Comparison of ENCODE assay signal across 8 cellular contexts in the genomic region with DNA sequence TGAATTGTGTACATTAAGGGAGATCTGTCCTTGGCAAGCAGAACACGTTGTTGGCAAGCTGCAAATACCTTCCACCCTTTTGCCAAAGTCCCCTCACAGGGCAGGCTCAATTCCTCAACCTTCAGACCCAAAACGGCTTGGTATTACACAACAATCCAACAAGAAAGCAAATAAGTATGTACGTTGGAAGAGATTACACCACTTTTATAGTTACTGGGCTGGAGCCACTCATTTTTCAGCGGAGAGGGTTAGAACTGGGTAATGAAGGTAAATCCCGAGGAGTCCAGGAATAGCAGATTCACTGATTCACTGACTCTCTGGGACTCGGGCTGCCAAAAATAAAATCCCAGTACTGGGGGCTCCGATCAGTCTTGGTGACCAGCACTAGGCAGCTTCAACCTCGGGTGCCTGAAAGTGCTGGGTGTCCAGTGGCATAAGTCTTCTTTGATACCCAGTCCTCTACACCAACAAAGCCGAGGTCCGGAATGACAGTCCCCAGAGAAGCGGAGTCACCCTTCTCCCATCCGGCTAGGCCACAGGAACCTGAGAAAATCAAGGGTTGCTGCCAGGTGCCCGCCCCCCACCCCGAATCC. TPM values are rescaled to one million over a fixed set of nuclear protein-coding genes. Genes with fewer than 3 reads are reported as not detected.
DNase-seq lines count a peak whose midpoint lies in the region; TF ChIP-seq lines count a peak whose summit lies in the region.

No MANE protein-coding gene starts in this region.

- peak overlapping the region; percentile 90 for H3K4me3 Mint-ChIP-seq in neural crest cell

- H3K36me3 ChIP-seq in SJSA1, result no peaks in the 10 kb centered on the region

- H3K4me1 Mint-ChIP-seq in neural crest cell, result peaks cover 20% of the 10 kb centered on the region

- POLR2A ChIA-PET in HEK293T (lab: Yijun Ruan, JAX), result interaction anchor here (0.9 to 4.4 kb wide), 12 partner anchors 10 to 419 kb away, joined by 3 to 95 read pairs (median 7); partner anchors contain the start of genes RPL36A and XKRX

- peaks cover 9% of the 10 kb centered on the region for H3K36me3 Mint-ChIP-seq in neural crest cell (ENCODE audit: low read depth)

- 0 out of 2 replicates have a peak overlapping the region, but pooled peaks have one; percentile 89 for H3K27ac ChIP-seq in SJSA1

- no peaks in the 10 kb centered on the region for H3K27me3 ChIP-seq in SJSA1 (replicated peaks)

- peaks cover 5% of the 10 kb centered on the region for H3K4me1 ChIP-seq in SJSA1 (replicated peaks)

- DNase-seq in GM03348 (ENCODE audit: low spot score) (peak; percentile 13), HEK293T (ENCODE audit: extremely low spot score) (peak; percentile 40), SJSA1 (ENCODE audit: low read depth in 1 of 2, low spot score in 2 of 2) (peak in 1 of 2 experiments; percentile 8), fibroblast of mammary gland (ENCODE audit: low read depth) (peak; percentile 22), neural crest cell (ENCODE audit: low read depth, low spot score) (no peak), NOMO-1 (lab: John Stamatoyannopoulos, UW; ENCODE audit: unreplicated experiment in 2 of 2) (no peak), NK-92 (lab: John Stamatoyannopoulos, UW; ENCODE audit: unreplicated experiment) (no peak), NCI-H1436 (lab: John Stamatoyannopoulos, UW) (no peak)

- no peaks in the 10 kb centered on the region for H3K9me3 Mint-ChIP-seq in neural crest cell

- TF ChIP-seq CTCF in fibroblast of mammary gland (conservative IDR thresholded peaks at IDR 0.05; ENCODE audit: control insufficient read depth, insufficient read depth, low read depth, low read length) (no peak), neural crest cell (conservative IDR thresholded peaks at IDR 0.05) (no peak)

- H3K9me3 ChIP-seq in SJSA1 (replicated peaks), result no peaks in the 10 kb centered on the region

- peak overlapping the region; percentile 89 for H3K4me3 ChIP-seq in SJSA1
- H3K4me3 ChIP-seq in fibroblast of mammary gland (ENCODE audit: control insufficient read depth, low read depth, low read length), result peak overlapping the region; percentile 74

- H3K27ac Mint-ChIP-seq in neural crest cell (ENCODE audit: unreplicated experiment), result no peak overlapping the region

- CTCF ChIA-PET in HEK293T (lab: Yijun Ruan, JAX), result interaction anchor here (0.7 to 1.8 kb wide), 2 partner anchors 10 to 43 kb away, joined by 4 to 5 read pairs; partner anchors contain the start of gene RPL36A

- H3K27me3 Mint-ChIP-seq in neural crest cell (ENCODE audit: low read depth), result no peaks in the 10 kb centered on the region

TF ChIP-seq in HEK293T, 16 proteins besides CTCF, POLR2A, EP300 and RAD21:
- TF ChIP-seq FOXK2 (IDR thresholded peaks at IDR 0.05) (no peak), ARNT (IDR thresholded peaks at IDR 0.05) (no peak), ELF4 (IDR thresholded peaks at IDR 0.05) (no peak), TARDBP (IDR thresholded peaks at IDR 0.05) (no peak), LEF1 (IDR thresholded peaks at IDR 0.05; ENCODE audit: borderline replicate concordance) (no peak), FOXM1 (IDR thresholded peaks at IDR 0.05; ENCODE audit: borderline replicate concordance) (no peak), FOXA1 (IDR thresholded peaks at IDR 0.05) (no peak), PKNOX1 (IDR thresholded peaks at IDR 0.05) (no peak), ZNF384 (IDR thresholded peaks at IDR 0.05) (no peak), L3MBTL2 (conservative IDR thresholded peaks at IDR 0.05) (no peak), NFRKB (IDR thresholded peaks at IDR 0.05) (no peak), HDGF (IDR thresholded peaks at IDR 0.05; ENCODE audit: borderline replicate concordance) (no peak), BHLHE40 (IDR thresholded peaks at IDR 0.05; ENCODE audit: borderline replicate concordance) (no peak), CTBP1 (IDR thresholded peaks at IDR 0.05; ENCODE audit: borderline replicate concordance) (no peak), SUZ12 (IDR thresholded peaks at IDR 0.05) (no peak)
TF ChIP-seq in HEK293T: peak in this region for 0.

RNA-seq across cellular contexts. Expression of gene TIMM8A, which starts 0.6 kb away (rescaled TPM):
- total RNA-seq in SJSA1 (2014; rRNA removed; shearing (Covaris generic)), result 0.94 and 3.7 TPM in 2 replicates
- 31.7 and 32.2 TPM in 2 replicates for total RNA-seq in neural crest cell

RNA-seq across cellular contexts. Expression of gene BTK, which starts 38.0 kb away (rescaled TPM):
- not detected in 2 replicates for total RNA-seq in SJSA1 (2014; rRNA removed; shearing (Covaris generic))
- 0.64 TPM in 1 of 2 replicates, not detected in the other for total RNA-seq in neural crest cell

RNA-seq across cellular contexts. Expression of gene RPL36A, which starts 42.9 kb away (rescaled TPM):
- 1,028 and 2,711 TPM in 2 replicates for total RNA-seq in SJSA1 (2014; rRNA removed; shearing (Covaris generic))
- total RNA-seq in neural crest cell, result 316 and 347 TPM in 2 replicates

RNA-seq across cellular contexts. Expression of gene TAF7L, which starts 56.8 kb away (rescaled TPM):
- total RNA-seq in SJSA1 (2014; rRNA removed; shearing (Covaris generic)), result 0.08 TPM in 1 of 2 replicates, not detected in the other
- 0.19 TPM in 1 of 2 replicates, not detected in the other for total RNA-seq in neural crest cell

RNA-seq across cellular contexts. Expression of gene GLA, which starts 59.8 kb away (rescaled TPM):
- 47.6 and 51.7 TPM in 2 replicates for total RNA-seq in SJSA1 (2014; rRNA removed; shearing (Covaris generic))
- total RNA-seq in neural crest cell, result 48.0 and 50.7 TPM in 2 replicates

Comparison
In these comparisons a context has a peak if more than half of its experiments do, and no peak if none do; other contexts are left out.
1. DNase-seq: peak in GM03348 (single experiment), HEK293T (single experiment) and fibroblast of mammary gland (single experiment); none in neural crest cell (single experiment), NOMO-1 (0 of 2), NK-92 (single experiment) and NCI-H1436 (single experiment).